30 cellular contexts compared by ENCODE assay signal in the genomic region with DNA sequence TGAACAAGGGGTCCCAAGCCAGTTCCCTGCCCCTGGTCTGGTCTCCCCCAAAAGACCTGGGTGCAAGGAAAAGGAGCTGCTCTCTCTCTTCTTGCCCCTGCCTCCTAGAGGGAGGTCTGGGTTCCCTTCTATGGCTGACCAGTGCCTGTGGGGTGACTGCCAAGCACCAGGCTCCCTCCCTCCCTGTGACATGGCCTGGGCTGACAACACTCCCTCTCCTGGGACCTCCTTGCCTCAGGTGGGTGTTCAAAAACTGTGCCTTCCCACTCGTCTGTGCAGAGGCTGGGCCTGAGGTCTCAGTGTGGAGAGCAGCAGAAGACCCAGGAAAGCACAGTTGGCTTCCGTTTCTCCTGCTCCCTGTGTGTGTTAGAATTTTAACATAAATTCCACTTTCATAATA. TPM values are rescaled to one million over a fixed set of nuclear protein-coding genes. Genes with fewer than 3 reads are reported as not detected.
"Had no signal": no experiment of that assay in that cellular context is flagged by ENCODE, and none has a peak within 500 bp of the region (broad histone marks: within the 10 kb centered on the region; RNA-seq: fewer than 3 reads in every experiment).

No MANE protein-coding gene starts in this region.

- ATAC-seq: activated CD8-positive, alpha-beta T cell treated with anti-CD3 and anti-CD28 coated beads for 36 hours; PC-3; Right ventricle myocardium inferior had no signal

- H3K9me3 Mint-ChIP-seq: activated CD8-positive, alpha-beta T cell treated with anti-CD3 and anti-CD28 coated beads for 36 hours; activated naive CD4-positive, alpha-beta T cell treated with anti-CD3 and anti-CD28 coated beads, Interleukin-2, amount 50 U/mL, for 24 hours; activated naive CD8-positive, alpha-beta T cell treated with anti-CD3 and anti-CD28 coated beads, Interleukin-2, amount 10 ng/mL, durations not matched to agents 7 days and 5 days; activated T-cell treated with anti-CD3 and anti-CD28 coated beads, Interleukin-2, amount 50 U/mL, for 24 hours; central memory CD8-positive, alpha-beta T cell had no signal

- H3K4me3 Mint-ChIP-seq: activated CD8-positive, alpha-beta T cell treated with anti-CD3 and anti-CD28 coated beads for 36 hours; activated naive CD4-positive, alpha-beta T cell treated with anti-CD3 and anti-CD28 coated beads, Interleukin-2, amount 50 U/mL, for 24 hours; activated naive CD8-positive, alpha-beta T cell treated with anti-CD3 and anti-CD28 coated beads, Interleukin-2, amount 10 ng/mL, durations not matched to agents 7 days and 5 days; activated T-cell treated with anti-CD3 and anti-CD28 coated beads, Interleukin-2, amount 50 U/mL, for 24 hours; central memory CD8-positive, alpha-beta T cell had no signal

- H3K27me3 Mint-ChIP-seq: activated CD8-positive, alpha-beta T cell treated with anti-CD3 and anti-CD28 coated beads for 36 hours; activated naive CD4-positive, alpha-beta T cell treated with anti-CD3 and anti-CD28 coated beads, Interleukin-2, amount 50 U/mL, for 24 hours; activated naive CD8-positive, alpha-beta T cell treated with anti-CD3 and anti-CD28 coated beads, Interleukin-2, amount 10 ng/mL, durations not matched to agents 7 days and 5 days; activated T-cell treated with anti-CD3 and anti-CD28 coated beads, Interleukin-2, amount 50 U/mL, for 24 hours; central memory CD8-positive, alpha-beta T cell had no signal

- H3K4me3 ChIP-seq: ascending aorta, cardiac muscle cell, MG63, Peyer's patch had no signal

- DNase-seq: activated CD4-positive, alpha-beta T cell treated with anti-CD3 and anti-CD28 coated beads for 1 hour; activated CD4-positive, alpha-beta T cell treated with anti-CD3 and anti-CD28 coated beads for 48 hours; activated CD4-positive, CD25-positive, alpha-beta regulatory T cell; activated CD8-positive, alpha-beta T cell treated with anti-CD3 and anti-CD28 coated beads for 36 hours; activated effector memory CD4-positive, alpha-beta T cell treated with Interleukin-2 at 50 U/mL for 16 hours; activated naive CD8-positive, alpha-beta T cell treated with anti-CD3 and anti-CD28 coated beads, Interleukin-2, amount 10 ng/mL, durations not matched to agents 7 days and 5 days; activated T-cell treated with anti-CD3 and anti-CD28 coated beads, Interleukin-2, amount 50 U/mL, for 24 hours; amygdala; Karpas-422; MG63; NCI-H1048; NCI-H1105 treated with DMSO at 0.1 percent for 48 hours; NCI-H1436; NCI-H1694; NCI-H2029; NCI-H510A; NCI-H526; NCI-H748 treated with DMSO at 0.1 percent for 48 hours; NK-92 treated with Interleukin-12 subunit alpha and Interleukin-12 subunit beta, amount 100 ng/mL, for 24 hours; PC-3; Peyer's patch; RPMI8226; SW 1271; T1000; WERI-Rb-1 had no signal

- H3K27ac Mint-ChIP-seq: activated CD8-positive, alpha-beta T cell treated with anti-CD3 and anti-CD28 coated beads for 36 hours; activated naive CD4-positive, alpha-beta T cell treated with anti-CD3 and anti-CD28 coated beads, Interleukin-2, amount 50 U/mL, for 24 hours; activated naive CD8-positive, alpha-beta T cell treated with anti-CD3 and anti-CD28 coated beads, Interleukin-2, amount 10 ng/mL, durations not matched to agents 7 days and 5 days; activated T-cell treated with anti-CD3 and anti-CD28 coated beads, Interleukin-2, amount 50 U/mL, for 24 hours had no signal

- H3K27ac ChIP-seq: ascending aorta, cardiac muscle cell, Peyer's patch, WERI-Rb-1 had no signal

- H3K9me3 ChIP-seq: ascending aorta, MG63, Peyer's patch had no signal

RNA-seq across cellular contexts. Expression of gene SLC27A5, which starts 31.0 kb away (rescaled TPM):
- total RNA-seq: ascending aorta had no signal
